11 cellular contexts compared by ENCODE assay signal in genomic region chr15:70419046-70419445, GRCh38.
A peak's percentile ranks its signal among the peaks of the same experiment; 100 is the strongest.
DNase-seq lines count a peak whose midpoint lies in the region; TF ChIP-seq lines count a peak whose summit lies in the region.
"Had no signal": no experiment of that assay in that cellular context is flagged by ENCODE, and none has a peak within 500 bp of the region (broad histone marks: within the 10 kb centered on the region; RNA-seq: fewer than 3 reads in every experiment).

No MANE protein-coding gene starts in this region.

- DNase-seq in NCI-H1105 treated with DMSO at 0.1 percent for 48 hours (lab: John Stamatoyannopoulos, UW) (peak; percentile 96), NCI-H1694 treated with DMSO at 0.1 percent for 48 hours (lab: John Stamatoyannopoulos, UW) (peak; percentile 28), NCI-H748 treated with DMSO at 0.1 percent for 48 hours (lab: John Stamatoyannopoulos, UW) (peak; percentile 15), neural progenitor cell (ENCODE audit: low spot score) (no peak), HCEC 1CT (no peak), medulla oblongata (ENCODE audit: extremely low spot score) (no peak), RKO (ENCODE audit: low spot score) (no peak)
- DNase-seq: CD8-positive, alpha-beta T cell; NCI-H2081; RPMI8226 had no signal

- H3K4me1 ChIP-seq in neural progenitor cell, result peaks cover 8% of the 10 kb centered on the region

- H3K79me2 ChIP-seq in neural progenitor cell (ENCODE audit: low read depth), result no peaks in the 10 kb centered on the region

- no peaks in the 10 kb centered on the region for H4K20me1 ChIP-seq in neural progenitor cell (ENCODE audit: low read depth)

- H3K27ac Mint-ChIP-seq in neural progenitor cell, result peak overlapping the region; percentile 80
- H3K27ac Mint-ChIP-seq: CD8-positive, alpha-beta T cell had no signal

- H3K4me3 Mint-ChIP-seq in neural progenitor cell, result no peak overlapping the region
- H3K4me3 Mint-ChIP-seq: CD8-positive, alpha-beta T cell had no signal

- no peak for TF ChIP-seq CTCF in neural progenitor cell (IDR thresholded peaks at IDR 0.05)

- H3K9me3 Mint-ChIP-seq in neural progenitor cell, result no peaks in the 10 kb centered on the region
- H3K9me3 Mint-ChIP-seq: CD8-positive, alpha-beta T cell had no signal

- H2AFZ ChIP-seq in neural progenitor cell (replicated peaks), result no peak overlapping the region

- H3K9me3 ChIP-seq in neural progenitor cell (ENCODE audit: low read depth), result no peaks in the 10 kb centered on the region

- no peak overlapping the region for H3K4me2 ChIP-seq in neural progenitor cell

- H3K27me3 ChIP-seq in neural progenitor cell, result no peaks in the 10 kb centered on the region

- H3K27me3 Mint-ChIP-seq in neural progenitor cell (ENCODE audit: insufficient read depth, low read depth), result peaks cover 3% of the 10 kb centered on the region

- H3K36me3 Mint-ChIP-seq in neural progenitor cell, result no peaks in the 10 kb centered on the region
- H3K36me3 Mint-ChIP-seq: CD8-positive, alpha-beta T cell had no signal

- H3F3A ChIP-seq in neural progenitor cell (ENCODE audit: low read depth), result no peaks in the 10 kb centered on the region

- no peak overlapping the region for H3K9ac ChIP-seq in neural progenitor cell

- H3K4me1 Mint-ChIP-seq in neural progenitor cell, result peaks cover 28% of the 10 kb centered on the region

- no peak overlapping the region for H3K27ac ChIP-seq in neural progenitor cell
- H3K27ac ChIP-seq: HL-60 had no signal

- no peak overlapping the region for H3K4me3 ChIP-seq in neural progenitor cell

- no peaks in the 10 kb centered on the region for H3K36me3 ChIP-seq in neural progenitor cell

Comparison
In these comparisons a context has a peak if more than half of its experiments do, and no peak if none do; other contexts are left out.
1. DNase-seq: peak in NCI-H1105 treated with DMSO at 0.1 percent for 48 hours (single experiment), NCI-H1694 treated with DMSO at 0.1 percent for 48 hours (single experiment) and NCI-H748 treated with DMSO at 0.1 percent for 48 hours (single experiment); none in neural progenitor cell (single experiment), HCEC 1CT (single experiment), medulla oblongata (single experiment) and RKO (single experiment).